ENCODE assay signal across 16 cellular contexts in genomic region chr11:19519344-19519743, GRCh38.
"Had no signal": no experiment of that assay in that cellular context is flagged by ENCODE, and none has a peak within 500 bp of the region (broad histone marks: within the 10 kb centered on the region; RNA-seq: fewer than 3 reads in every experiment).

No MANE protein-coding gene starts in this region.

- H3K27ac Mint-ChIP-seq: activated CD4-positive, alpha-beta T cell treated with anti-CD3 and anti-CD28 coated beads, Interleukin-2, amount 10 ng/mL, durations not matched to agents 24 days and 14 days; activated CD8-positive, alpha-beta T cell treated with anti-CD3 and anti-CD28 coated beads for 36 hours; activated naive CD4-positive, alpha-beta T cell treated with anti-CD3 and anti-CD28 coated beads for 36 hours; activated T-cell treated with anti-CD3 and anti-CD28 coated beads, Interleukin-2, amount 50 U/mL, for 24 hours; activated T-helper 2 cell treated with anti-CD3 and anti-CD28 coated beads, Interferon-gamma antibody, Interleukin-2, Interleukin-4, amounts not matched to agents 10 μg/mL and 5 μg/mL and 100 μg/mL, durations not matched to agents 14 hours and 24 hours and 36 hours; stimulated activated effector memory CD8-positive, alpha-beta T cell treated with anti-CD3 and anti-CD28 coated beads, Interleukin-12 subunit alpha, Interleukin-12 subunit beta, amount 100 ng/mL, for 72 hours had no signal

- ATAC-seq: activated CD8-positive, alpha-beta T cell treated with anti-CD3 and anti-CD28 coated beads for 36 hours; esophagus mucosa; gastroesophageal sphincter; heart left ventricle; left lung; psoas muscle; stimulated activated effector memory CD8-positive, alpha-beta T cell treated with anti-CD3 and anti-CD28 coated beads, Interleukin-12 subunit alpha, Interleukin-12 subunit beta, amount 100 ng/mL, for 72 hours had no signal

- H3K4me3 ChIP-seq: gastroesophageal sphincter, heart left ventricle, left lung, psoas muscle, smooth muscle cell had no signal

- H3K27me3 Mint-ChIP-seq: activated CD4-positive, alpha-beta T cell treated with anti-CD3 and anti-CD28 coated beads, Interleukin-2, amount 10 ng/mL, durations not matched to agents 24 days and 14 days had no signal

- H3K9me3 ChIP-seq: gastroesophageal sphincter, heart left ventricle, left lung, psoas muscle had no signal

- H3K4me1 ChIP-seq: gastroesophageal sphincter, left lung, psoas muscle had no signal

- DNase-seq: activated CD4-positive, alpha-beta T cell treated with anti-CD3 and anti-CD28 coated beads, Interleukin-2, amount 10 ng/mL, durations not matched to agents 24 days and 14 days; activated CD8-positive, alpha-beta T cell treated with anti-CD3 and anti-CD28 coated beads for 36 hours; activated naive CD4-positive, alpha-beta T cell treated with anti-CD3 and anti-CD28 coated beads for 36 hours; activated T-cell treated with anti-CD3 and anti-CD28 coated beads, Interleukin-2, amount 50 U/mL, for 24 hours; effector CD4-positive, alpha-beta T cell; left lung; mammary epithelial cell; psoas muscle; stimulated activated CD4-positive, alpha-beta T cell treated with anti-CD3 and anti-CD28 coated beads, Interleukin-4, amount 100 ng/mL, for 24 hours had no signal

- H3K27ac ChIP-seq: gastroesophageal sphincter, heart left ventricle, left lung, psoas muscle had no signal

- H3K4me1 Mint-ChIP-seq: activated CD4-positive, alpha-beta T cell treated with anti-CD3 and anti-CD28 coated beads, Interleukin-2, amount 10 ng/mL, durations not matched to agents 24 days and 14 days; stimulated activated effector memory CD8-positive, alpha-beta T cell treated with anti-CD3 and anti-CD28 coated beads, Interleukin-12 subunit alpha, Interleukin-12 subunit beta, amount 100 ng/mL, for 72 hours had no signal

- H3K36me3 Mint-ChIP-seq: stimulated activated effector memory CD8-positive, alpha-beta T cell treated with anti-CD3 and anti-CD28 coated beads, Interleukin-12 subunit alpha, Interleukin-12 subunit beta, amount 100 ng/mL, for 72 hours had no signal

- H3K4me3 Mint-ChIP-seq: activated CD4-positive, alpha-beta T cell treated with anti-CD3 and anti-CD28 coated beads, Interleukin-2, amount 10 ng/mL, durations not matched to agents 24 days and 14 days; activated CD8-positive, alpha-beta T cell treated with anti-CD3 and anti-CD28 coated beads for 36 hours; activated naive CD4-positive, alpha-beta T cell treated with anti-CD3 and anti-CD28 coated beads for 36 hours; activated T-cell treated with anti-CD3 and anti-CD28 coated beads, Interleukin-2, amount 50 U/mL, for 24 hours; neural crest cell; stimulated activated effector memory CD8-positive, alpha-beta T cell treated with anti-CD3 and anti-CD28 coated beads, Interleukin-12 subunit alpha, Interleukin-12 subunit beta, amount 100 ng/mL, for 72 hours had no signal

- H3K27me3 ChIP-seq: heart left ventricle, left lung had no signal

- H3K9me3 Mint-ChIP-seq: activated CD4-positive, alpha-beta T cell treated with anti-CD3 and anti-CD28 coated beads, Interleukin-2, amount 10 ng/mL, durations not matched to agents 24 days and 14 days; activated CD8-positive, alpha-beta T cell treated with anti-CD3 and anti-CD28 coated beads for 36 hours; activated naive CD4-positive, alpha-beta T cell treated with anti-CD3 and anti-CD28 coated beads for 36 hours; activated T-cell treated with anti-CD3 and anti-CD28 coated beads, Interleukin-2, amount 50 U/mL, for 24 hours; activated T-helper 2 cell treated with anti-CD3 and anti-CD28 coated beads, Interferon-gamma antibody, Interleukin-2, Interleukin-4, amounts not matched to agents 10 μg/mL and 5 μg/mL and 100 μg/mL, durations not matched to agents 14 hours and 24 hours and 36 hours; stimulated activated effector memory CD8-positive, alpha-beta T cell treated with anti-CD3 and anti-CD28 coated beads, Interleukin-12 subunit alpha, Interleukin-12 subunit beta, amount 100 ng/mL, for 72 hours had no signal

- H3K36me3 ChIP-seq: gastroesophageal sphincter, heart left ventricle, left lung had no signal

- H3K4me2 ChIP-seq: smooth muscle cell had no signal
